In the genomic region with DNA sequence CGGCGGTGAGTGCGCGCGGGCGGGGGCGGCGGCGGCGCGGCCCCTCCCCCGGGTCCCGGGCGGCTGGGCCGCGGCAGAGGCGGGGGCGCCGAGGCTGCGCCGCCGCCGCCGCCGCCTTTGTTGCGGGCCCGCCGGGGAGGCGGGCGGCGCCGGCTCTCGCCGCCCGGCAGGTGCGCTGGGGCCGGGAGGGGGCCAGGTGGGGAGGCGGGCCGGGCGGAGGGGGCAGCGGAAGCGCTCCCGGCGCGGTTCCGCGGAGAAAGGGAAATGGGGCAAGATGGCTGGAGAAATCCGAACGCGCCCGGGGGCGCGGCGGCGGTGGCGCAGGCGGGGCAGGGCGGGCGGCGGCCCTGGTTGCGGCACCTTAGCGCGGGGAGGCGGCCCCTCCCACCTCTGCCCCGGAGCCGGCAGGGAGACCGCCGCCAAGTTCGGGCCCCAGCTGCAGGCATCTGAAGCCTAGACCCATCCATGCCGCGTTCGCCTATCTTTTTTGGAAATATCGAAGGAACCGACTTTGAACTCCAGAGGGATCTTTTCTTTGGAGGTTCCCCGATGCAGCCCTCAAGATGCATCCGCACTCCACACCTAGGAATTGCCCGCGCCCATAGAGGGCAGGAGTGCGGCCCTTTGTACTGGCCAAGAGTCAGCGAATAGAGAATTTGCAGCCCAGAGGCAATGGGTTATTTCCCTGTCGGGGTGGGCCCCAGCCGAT, we compare ENCODE assay signal across 8 cellular contexts. TPM values are rescaled to one million over a fixed set of nuclear protein-coding genes. Genes with fewer than 3 reads are reported as not detected.
DNase-seq lines count a peak whose midpoint lies in the region; ATAC-seq and TF ChIP-seq lines count a peak whose summit lies in the region.

No MANE protein-coding gene starts in this region.

- DNase-seq in DMS153 treated with DMSO at 0.1 percent for 48 hours (lab: John Stamatoyannopoulos, UW; ENCODE audit: unreplicated experiment) (peak; percentile 69), SJCRH30 (peak; percentile 32 to 50), heart right ventricle (peak; percentile 43 to 66), progenitor cell of endocrine pancreas (ENCODE audit: low spot score, unreplicated experiment) (peak; percentile 23), uterus (peak; percentile 40 to 60)
- DNase-seq in activated naive CD4-positive, alpha-beta T cell treated with anti-CD3 and anti-CD28 coated beads, Interleukin-2, amount 50 U/mL, for 72 hours (ENCODE audit: low spot score in 2 of 2) = peak; percentile 43 to 59

- no peaks in the 10 kb centered on the region for H3K9me3 Mint-ChIP-seq in activated naive CD4-positive, alpha-beta T cell treated with anti-CD3 and anti-CD28 coated beads, Interleukin-2, amount 50 U/mL, for 72 hours
- H3K9me3 Mint-ChIP-seq in progenitor cell of endocrine pancreas (ENCODE audit: low read depth) = no peaks in the 10 kb centered on the region

- peaks cover 17% of the 10 kb centered on the region for H3K4me1 ChIP-seq in HUES48 (ENCODE audit: control insufficient read depth, insufficient read depth, low read length)
- peaks cover 4% of the 10 kb centered on the region; the same call in 1 of the 2 replicates for H3K4me1 ChIP-seq in SJCRH30
- H3K4me1 ChIP-seq in heart right ventricle = peaks cover 19 to 59% (median 58%) of the 10 kb centered on the region in 9 donors
- peaks cover 0 to 11% of the 10 kb centered on the region in 2 donors for H3K4me1 ChIP-seq in uterus

- 1 to 2% methylated on average over 58 to 80 of the region's 82 CpGs for WGBS in heart right ventricle, 2 donors

- peak overlapping the region; percentile 83 for H3K4me3 Mint-ChIP-seq in progenitor cell of endocrine pancreas (ENCODE audit: low read depth)

- H3K27me3 Mint-ChIP-seq in progenitor cell of endocrine pancreas = peaks cover 3% of the 10 kb centered on the region

- H3K9ac ChIP-seq in HUES48 (ENCODE audit: low read depth, low read length) = peak overlapping the region; percentile 92

- TF ChIP-seq CTCF in heart right ventricle (IDR thresholded peaks at IDR 0.05) = peak in 6 of 9 donors; percentile 8 to 44 (median 33)
- TF ChIP-seq CTCF in progenitor cell of endocrine pancreas (IDR thresholded peaks at IDR 0.05; ENCODE audit: unreplicated experiment) = peak; percentile 42
- no peak for TF ChIP-seq CTCF in uterus (IDR thresholded peaks at IDR 0.05)

- no peak for TF ChIP-seq POLR2A in uterus (IDR thresholded peaks at IDR 0.05)

- H3K36me3 Mint-ChIP-seq in activated naive CD4-positive, alpha-beta T cell treated with anti-CD3 and anti-CD28 coated beads, Interleukin-2, amount 50 U/mL, for 72 hours = peaks cover 31 to 38% of the 10 kb centered on the region in 2 donors
- peaks cover 20% of the 10 kb centered on the region for H3K36me3 Mint-ChIP-seq in progenitor cell of endocrine pancreas (ENCODE audit: insufficient read depth)

- intact Hi-C loops in heart right ventricle (cut with DNase I) (loop anchor here in 5 of 10 donors (1.0 to 5.0 kb wide), 3 partner anchors 37 to 38 kb away; a partner anchor contains a TSS), uterus (cut with DNase I; ENCODE audit: low total_unique reads) (no loop called here)

- ATAC-seq in GM21390 (IDR thresholded peaks at IDR 0.05; ENCODE audit: unreplicated experiment) (peak; percentile 40), heart right ventricle (peak in 2 of 8 donors; percentile 12 to 17)
- peak; percentile 26 to 43 for ATAC-seq in activated naive CD4-positive, alpha-beta T cell treated with anti-CD3 and anti-CD28 coated beads, Interleukin-2, amount 50 U/mL, for 72 hours

- H3K4me3 ChIP-seq in HUES48 (ENCODE audit: low read depth, low read length) = peak overlapping the region; percentile 91
- peak overlapping the region; percentile 63 for H3K4me3 ChIP-seq in SJCRH30
- peak overlapping the region; percentile 44 to 84 (median 71) for H3K4me3 ChIP-seq in heart right ventricle
- peak overlapping the region; percentile 51 to 70 for H3K4me3 ChIP-seq in uterus

- peak overlapping the region; percentile 73 to 94 for H3K27ac Mint-ChIP-seq in activated naive CD4-positive, alpha-beta T cell treated with anti-CD3 and anti-CD28 coated beads, Interleukin-2, amount 50 U/mL, for 72 hours
- peak overlapping the region; percentile 93 for H3K27ac Mint-ChIP-seq in progenitor cell of endocrine pancreas

- H3K27me3 ChIP-seq in HUES48 (ENCODE audit: control insufficient read depth, insufficient read depth, low read length) = no peaks in the 10 kb centered on the region
- no peaks in the 10 kb centered on the region for H3K27me3 ChIP-seq in SJCRH30
- no peaks in the 10 kb centered on the region for H3K27me3 ChIP-seq in heart right ventricle
- H3K27me3 ChIP-seq in uterus = no peaks in the 10 kb centered on the region

- H3K9me3 ChIP-seq in HUES48 (ENCODE audit: control insufficient read depth, insufficient read depth, low read length) = no peaks in the 10 kb centered on the region
- no peaks in the 10 kb centered on the region for H3K9me3 ChIP-seq in SJCRH30 (replicated peaks)
- no peaks in the 10 kb centered on the region for H3K9me3 ChIP-seq in heart right ventricle
- no peaks in the 10 kb centered on the region for H3K9me3 ChIP-seq in uterus

- peak overlapping the region; percentile 88 for H3K27ac ChIP-seq in HUES48 (ENCODE audit: low read depth, low read length)
- H3K27ac ChIP-seq in SJCRH30 = no peak overlapping the region
- H3K27ac ChIP-seq in heart right ventricle = peak overlapping the region; percentile 79 to 95 (median 90)
- peak overlapping the region; percentile 83 to 93 for H3K27ac ChIP-seq in uterus

- H3K4me1 Mint-ChIP-seq in progenitor cell of endocrine pancreas (ENCODE audit: low read depth) = peaks cover 41% of the 10 kb centered on the region

- H3K36me3 ChIP-seq in HUES48 (ENCODE audit: control insufficient read depth, insufficient read depth, low read length) (peaks cover 42% of the 10 kb centered on the region), SJCRH30 (peaks cover 26% of the 10 kb centered on the region), heart right ventricle (peaks cover 0 to 40% (median 23%) of the 10 kb centered on the region in 9 donors), uterus (no peaks in the 10 kb centered on the region)

RNA-seq across cellular contexts. Expression of a gene that starts 0.5 kb away (rescaled TPM):
- 27.1 and 27.2 TPM in 2 replicates for total RNA-seq in SJCRH30 (2014; rRNA removed; shearing (Covaris generic))
- 10 to 100 TPM; 32.3 to 43.0 TPM for total RNA-seq in activated naive CD4-positive, alpha-beta T cell treated with anti-CD3 and anti-CD28 coated beads, Interleukin-2, amount 50 U/mL, for 72 hours
- total RNA-seq in heart right ventricle (10 to 100 TPM; 10.2 to 19.2 (median 13.7) TPM), progenitor cell of endocrine pancreas (49.9 and 53.6 TPM in 2 replicates), uterus (10 to 100 TPM; 21.2 to 46.1 (median 33.8) TPM)
- 1 to 10 TPM; 5.6 to 7.9 TPM for polyA plus RNA-seq in heart right ventricle

RNA-seq across cellular contexts. Expression of a gene that starts 36.3 kb away (rescaled TPM):
- 14.1 and 15.9 TPM in 2 replicates for total RNA-seq in SJCRH30 (2014; rRNA removed; shearing (Covaris generic))
- 10 to 100 TPM; 13.6 to 23.6 TPM for total RNA-seq in activated naive CD4-positive, alpha-beta T cell treated with anti-CD3 and anti-CD28 coated beads, Interleukin-2, amount 50 U/mL, for 72 hours
- total RNA-seq in heart right ventricle (10 to 100 TPM in 3 of 10 donors, 1 to 10 TPM in 7; 7.5 to 12.8 (median 9.2) TPM), progenitor cell of endocrine pancreas (18.0 and 21.5 TPM in 2 replicates), uterus (10 to 100 TPM in 3 of 4 donors, 1 to 10 TPM in 1; 6.8 to 32.0 (median 18.8) TPM)
- 1 to 10 TPM; 6.0 to 7.7 TPM for polyA plus RNA-seq in heart right ventricle

Comparison
In these comparisons a context has a peak if more than half of its experiments do, and no peak if none do; other contexts are left out.
1. CTCF ChIP-seq: peak in heart right ventricle (6 of 9) and progenitor cell of endocrine pancreas (single experiment); none in uterus (0 of 4).
2. Peak in every context shown above with its lines, with median percentiles within 50 percentile points of each other: DNase-seq and H3K4me3 ChIP-seq.